1 cellular context compared by ENCODE assay signal in the genomic region with DNA sequence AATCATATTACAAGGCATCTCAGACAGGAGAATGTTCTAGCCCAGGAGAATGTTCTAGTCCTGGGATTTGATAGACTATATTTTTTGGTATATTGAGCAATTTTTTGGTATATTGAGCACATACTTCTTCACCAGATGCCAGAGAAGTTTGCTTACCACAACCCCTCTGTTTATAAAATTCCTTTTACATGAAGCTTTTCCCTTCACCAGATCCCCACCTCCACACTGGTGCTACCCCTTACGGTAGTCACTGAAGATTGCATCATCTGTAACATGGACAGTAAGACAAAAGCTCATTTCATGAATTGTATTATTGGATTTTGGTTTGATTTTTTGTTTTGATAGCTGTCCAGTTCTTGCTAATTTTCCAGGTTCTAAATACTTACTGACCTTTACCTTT.
TF ChIP-seq lines count a peak whose summit lies in the region.

No MANE protein-coding gene starts in this region.

TF ChIP-seq in HepG2, 621 proteins besides CTCF, POLR2A, EP300 and RAD21 (continued from another document):
- TF ChIP-seq, protein P1, sequence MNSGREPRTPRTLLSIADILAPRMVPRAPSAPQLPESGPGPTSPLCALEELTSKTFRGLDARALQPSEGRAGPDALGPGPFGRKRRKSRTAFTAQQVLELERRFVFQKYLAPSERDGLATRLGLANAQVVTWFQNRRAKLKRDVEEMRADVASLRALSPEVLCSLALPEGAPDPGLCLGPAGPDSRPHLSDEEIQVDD (CRISPR knock-in tag; IDR thresholded peaks at IDR 0.05; ENCODE audit: borderline replicate concordance), result no peak
